ENCODE assay signal across 8 cellular contexts in the genomic region with DNA sequence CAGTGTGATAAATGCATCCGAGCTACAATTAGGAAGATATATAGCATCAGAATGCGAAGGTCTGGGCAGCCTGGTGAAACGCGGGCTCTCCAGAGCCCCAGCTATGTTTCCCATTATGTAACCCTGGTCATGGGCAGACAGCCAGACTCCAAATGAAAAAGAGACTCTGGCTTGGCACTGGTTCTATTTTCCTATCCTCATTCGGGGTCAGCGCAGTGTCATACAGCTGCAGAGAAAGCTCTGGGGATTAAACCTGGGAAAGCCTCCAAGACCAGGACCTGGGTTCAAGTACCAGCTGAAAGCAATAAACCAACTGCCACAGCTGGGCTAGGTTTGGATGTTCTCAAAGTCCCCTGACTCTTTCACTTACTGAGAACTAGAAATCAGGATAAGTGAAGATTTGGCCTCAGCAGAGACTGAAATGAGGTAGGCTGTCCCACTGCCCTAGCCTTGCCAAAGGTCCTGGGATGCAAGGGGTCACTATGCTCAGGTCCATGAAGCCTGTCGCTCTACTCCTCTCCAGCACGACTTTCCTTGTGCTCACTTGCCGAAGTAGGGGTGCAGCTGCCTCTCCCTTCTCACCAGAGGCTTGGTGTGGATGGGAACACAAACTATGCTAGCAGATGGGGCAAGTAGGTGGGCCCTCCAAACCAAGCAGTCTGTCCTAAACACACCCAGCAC.
DNase-seq lines count a peak whose midpoint lies in the region; TF ChIP-seq lines count a peak whose summit lies in the region.

No MANE protein-coding gene starts in this region.

- no peaks in the 10 kb centered on the region for H3K27me3 ChIP-seq in SJSA1 (replicated peaks)

- H3K36me3 ChIP-seq in SJSA1: peaks cover 8% of the 10 kb centered on the region; the same call in 1 of the 2 replicates

- no peak for TF ChIP-seq CTCF in GM10266 (IDR thresholded peaks at IDR 0.05; ENCODE audit: control insufficient read depth, insufficient read depth, low read depth, missing control alignments)

- DNase-seq in DMS153 treated with DMSO at 0.1 percent for 48 hours (lab: John Stamatoyannopoulos, UW; ENCODE audit: unreplicated experiment) (peak; percentile 55), SJSA1 (ENCODE audit: low read depth in 1 of 2, low spot score in 2 of 2) (peak; percentile 63 to 66), glomerular visceral epithelial cell (ENCODE audit: extremely low spot score) (peak; percentile 71), renal cortical epithelial cell (ENCODE audit: low read depth) (peak; percentile 61), GM10266 (ENCODE audit: extremely low spot score) (no peak), NOMO-1 treated with dmso at 0.1 percent for 144 hours (lab: John Stamatoyannopoulos, UW; ENCODE audit: unreplicated experiment) (no peak), HT-29 (ENCODE audit: low spot score) (no peak)
- no peak for DNase-seq in activated T-cell treated with anti-CD3 and anti-CD28 coated beads, Interleukin-2, amount 50 U/mL, for 1 hour

- no peak overlapping the region for H3K27ac ChIP-seq in SJSA1

- no peaks in the 10 kb centered on the region for H3K9me3 ChIP-seq in SJSA1 (replicated peaks)

- H3K4me3 ChIP-seq in SJSA1: no peak overlapping the region

- peaks cover 73% of the 10 kb centered on the region for H3K4me1 ChIP-seq in SJSA1 (replicated peaks)

Comparison
In these comparisons a context has a peak if more than half of its experiments do, and no peak if none do; other contexts are left out.
1. DNase-seq: peak in DMS153 treated with DMSO at 0.1 percent for 48 hours (single experiment), SJSA1 (2 of 2), glomerular visceral epithelial cell (single experiment) and renal cortical epithelial cell (single experiment); none in GM10266 (single experiment), NOMO-1 treated with dmso at 0.1 percent for 144 hours (single experiment), HT-29 (single experiment) and activated T-cell treated with anti-CD3 and anti-CD28 coated beads, Interleukin-2, amount 50 U/mL, for 1 hour (single experiment).